In the genomic region with DNA sequence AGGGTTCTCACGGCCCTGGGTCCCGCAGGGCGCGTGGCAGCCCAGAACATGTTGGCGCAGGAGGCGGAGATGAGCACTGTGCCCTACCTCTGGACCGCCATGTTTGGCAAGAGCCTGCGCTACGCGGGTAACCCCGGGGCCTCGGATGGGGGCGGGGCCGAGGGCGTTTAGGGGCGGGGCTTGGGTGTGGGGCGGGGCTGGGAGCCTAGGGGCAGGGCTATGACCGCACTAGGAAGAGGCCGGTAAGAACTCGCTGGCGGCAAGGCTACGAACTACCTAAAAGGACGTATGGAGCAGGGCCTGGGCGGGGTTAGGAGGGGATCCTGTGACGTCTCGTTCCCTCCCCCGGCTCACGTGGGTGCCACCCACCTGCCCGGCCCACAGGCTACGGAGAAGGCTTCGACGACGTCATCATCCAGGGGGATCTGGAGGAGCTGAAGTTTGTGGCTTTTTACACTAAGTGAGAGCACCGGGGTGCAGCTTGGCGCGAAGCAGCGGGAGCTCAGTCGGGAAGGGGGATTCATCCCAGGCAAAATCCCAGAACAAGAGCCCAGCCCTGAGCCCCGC, we compare ENCODE assay signal across 1 cellular context.
A peak's percentile ranks its signal among the peaks of the same experiment; 100 is the strongest.
TF ChIP-seq lines count a peak whose summit lies in the region.

No MANE protein-coding gene starts in this region.

TF ChIP-seq in endothelial cell of umbilical vein, 7 proteins besides CTCF, POLR2A, EP300 and RAD21:
- no peak for TF ChIP-seq GATA2 (IDR thresholded peaks at IDR 0.05; ENCODE audit: insufficient read depth, insufficient read length, low read depth, low read length)
- TF ChIP-seq, protein P1, sequence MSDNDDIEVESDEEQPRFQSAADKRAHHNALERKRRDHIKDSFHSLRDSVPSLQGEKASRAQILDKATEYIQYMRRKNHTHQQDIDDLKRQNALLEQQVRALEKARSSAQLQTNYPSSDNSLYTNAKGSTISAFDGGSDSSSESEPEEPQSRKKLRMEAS (IDR thresholded peaks at IDR 0.05; ENCODE audit: insufficient read depth, insufficient read length): peak; percentile 49
TF ChIP-seq in endothelial cell of umbilical vein: peak in this region for 1.
